Comparison of ENCODE assay signal across 10 cellular contexts in the genomic region with DNA sequence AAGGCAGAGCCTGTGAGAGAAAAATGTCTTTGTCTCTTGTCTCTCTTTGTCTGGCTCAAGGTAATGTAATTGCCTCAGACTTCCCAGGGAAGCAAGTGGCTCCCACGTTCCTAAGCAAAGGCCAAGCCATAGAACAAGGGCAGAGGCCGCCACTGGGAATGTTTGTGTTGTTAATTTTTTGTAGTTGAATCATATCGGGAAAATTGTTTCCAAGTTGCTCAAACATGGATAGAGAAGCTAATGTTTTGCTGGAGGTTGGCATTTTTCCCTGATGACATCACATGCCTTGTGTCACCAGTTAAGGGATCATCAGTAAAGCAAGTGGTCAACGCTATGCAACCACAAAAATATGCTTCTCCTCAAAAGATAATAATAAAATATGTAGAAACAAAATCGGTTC.
DNase-seq lines count a peak whose midpoint lies in the region; ATAC-seq, FAIRE-seq and TF ChIP-seq lines count a peak whose summit lies in the region.
"Had no signal": no experiment of that assay in that cellular context is flagged by ENCODE, and none has a peak within 500 bp of the region (broad histone marks: within the 10 kb centered on the region; RNA-seq: fewer than 3 reads in every experiment).

No MANE protein-coding gene starts in this region.

- no peaks in the 10 kb centered on the region for H3K27me3 Mint-ChIP-seq in CD8-positive, alpha-beta memory T cell
- peaks cover 3% of the 10 kb centered on the region for H3K27me3 Mint-ChIP-seq in endothelial cell (ENCODE audit: unreplicated experiment)

- H3K36me3 ChIP-seq in liver (ENCODE audit: control insufficient read depth in 4 of 4, insufficient read depth in 3 of 4, low read depth in 1 of 4, low read length in 3 of 4), result no peaks in the 10 kb centered on the region
- H3K36me3 ChIP-seq in CD8-positive, alpha-beta memory T cell (ENCODE audit: insufficient read depth, low read length), result no peaks in the 10 kb centered on the region

- H3K9me3 Mint-ChIP-seq in CD8-positive, alpha-beta memory T cell, result peaks cover 0 to 9% (median 4%) of the 10 kb centered on the region in 5 donors
- no peaks in the 10 kb centered on the region for H3K9me3 Mint-ChIP-seq in endothelial cell (ENCODE audit: unreplicated experiment)

- FAIRE-seq in urothelium cell line (lab: Jason Lieb, UNC), result no peak
- FAIRE-seq: colon had no signal

- no peak for TF ChIP-seq RAD21 in liver (IDR thresholded peaks at IDR 0.05)

- peaks cover 0 to 5% (median 0%) of the 10 kb centered on the region in 4 donors for H3K27me3 ChIP-seq in liver (ENCODE audit: control insufficient read depth in 4 of 4, insufficient read depth in 4 of 4, low read length in 3 of 4)
- no peaks in the 10 kb centered on the region for H3K27me3 ChIP-seq in CD8-positive, alpha-beta memory T cell (ENCODE audit: insufficient read depth, low read length, poor library complexity, severe bottlenecking)

- H3K27ac Mint-ChIP-seq in CD8-positive, alpha-beta memory T cell, result no peak overlapping the region
- no peak overlapping the region for H3K27ac Mint-ChIP-seq in endothelial cell (ENCODE audit: unreplicated experiment)

- no peak overlapping the region for H3K4me3 ChIP-seq in liver (ENCODE audit: low read depth in 1 of 3, low read length in 3 of 3)
- H3K4me3 ChIP-seq in CD8-positive, alpha-beta memory T cell (ENCODE audit: low read length), result no peak overlapping the region

- DNase-seq in M059J (ENCODE audit: low read depth) (peak; percentile 100), dedifferentiated amniotic fluid mesenchymal stem cell (ENCODE audit: extremely low spot score) (peak; percentile 98), urothelium cell line (ENCODE audit: low spot score) (peak; percentile 72), endothelial cell (ENCODE audit: low spot score) (no peak), erythroblast (lab: John Stamatoyannopoulos, UW) (no peak)
- no peak for DNase-seq in CD8-positive, alpha-beta memory T cell
- DNase-seq: NCI-H146 had no signal

- POLR2A ChIA-PET in CD8-positive, alpha-beta memory T cell (lab: Charles Lee), result no interaction called here

- no peaks in the 10 kb centered on the region for H3K4me1 Mint-ChIP-seq in CD8-positive, alpha-beta memory T cell
- peaks cover 6% of the 10 kb centered on the region for H3K4me1 Mint-ChIP-seq in endothelial cell (ENCODE audit: unreplicated experiment)

- H3K9me3 ChIP-seq in liver (ENCODE audit: control insufficient read depth in 4 of 4, low read length in 3 of 4), result no peaks in the 10 kb centered on the region
- H3K9me3 ChIP-seq in CD8-positive, alpha-beta memory T cell (ENCODE audit: low read length), result no peaks in the 10 kb centered on the region

- no peak overlapping the region for H3K9ac ChIP-seq in liver (ENCODE audit: low read depth in 1 of 2, low read length in 2 of 2)

- CTCF ChIA-PET in CD8-positive, alpha-beta memory T cell (lab: Charles Lee), result no interaction called here

- 56% methylated on average over 5 of the region's 5 CpGs for WGBS in liver

- H3K4me1 ChIP-seq in liver (ENCODE audit: control insufficient read depth in 4 of 4, insufficient read depth in 4 of 4, low read length in 3 of 4), result no peaks in the 10 kb centered on the region
- H3K4me1 ChIP-seq in CD8-positive, alpha-beta memory T cell (ENCODE audit: insufficient read depth, low read length), result no peaks in the 10 kb centered on the region

- H3K4me3 Mint-ChIP-seq in CD8-positive, alpha-beta memory T cell, result no peak overlapping the region
- no peak overlapping the region for H3K4me3 Mint-ChIP-seq in endothelial cell (ENCODE audit: unreplicated experiment)

- no peak for ATAC-seq in GM19023 (IDR thresholded peaks at IDR 0.05; ENCODE audit: unreplicated experiment)

- H3K36me3 Mint-ChIP-seq in CD8-positive, alpha-beta memory T cell, result no peaks in the 10 kb centered on the region
- no peaks in the 10 kb centered on the region for H3K36me3 Mint-ChIP-seq in endothelial cell (ENCODE audit: low read depth, unreplicated experiment)

- TF ChIP-seq CTCF in liver (IDR thresholded peaks at IDR 0.05; ENCODE audit: low read depth, low read length, missing input control) (no peak), endothelial cell (IDR thresholded peaks at IDR 0.05; ENCODE audit: unreplicated experiment) (no peak)

- H3K27ac ChIP-seq in liver (ENCODE audit: low read depth in 1 of 2, low read length in 2 of 2), result peak overlapping the region in 1 of 2 donors; percentile 20
- no peak overlapping the region for H3K27ac ChIP-seq in CD8-positive, alpha-beta memory T cell (ENCODE audit: low read depth, low read length)

- no peak for TF ChIP-seq POLR2A in erythroblast (IDR thresholded peaks at IDR 0.05; ENCODE audit: low read length)

TF ChIP-seq in liver, 16 proteins besides CTCF, POLR2A, EP300 and RAD21:
- TF ChIP-seq JUND (IDR thresholded peaks at IDR 0.05) (peak in 1 of 2 donors; percentile 10), GABPA (IDR thresholded peaks at IDR 0.05 in 1 of 2, conservative IDR thresholded peaks at IDR 0.05 in 1 of 2) (no peak), EGR1 (IDR thresholded peaks at IDR 0.05; ENCODE audit: low read depth in 2 of 2) (no peak), RXRA (IDR thresholded peaks at IDR 0.05) (no peak), HNF4G (IDR thresholded peaks at IDR 0.05) (no peak), YY1 (IDR thresholded peaks at IDR 0.05) (no peak), TAF1 (conservative IDR thresholded peaks at IDR 0.05) (no peak), ZBTB33 (IDR thresholded peaks at IDR 0.05) (no peak), FOXA1 (IDR thresholded peaks at IDR 0.05) (no peak), HNF4A (conservative IDR thresholded peaks at IDR 0.05) (no peak), NR2F2 (IDR thresholded peaks at IDR 0.05) (peak; percentile 35), FOXA2 (IDR thresholded peaks at IDR 0.05) (no peak)
- TF ChIP-seq, protein P1, sequence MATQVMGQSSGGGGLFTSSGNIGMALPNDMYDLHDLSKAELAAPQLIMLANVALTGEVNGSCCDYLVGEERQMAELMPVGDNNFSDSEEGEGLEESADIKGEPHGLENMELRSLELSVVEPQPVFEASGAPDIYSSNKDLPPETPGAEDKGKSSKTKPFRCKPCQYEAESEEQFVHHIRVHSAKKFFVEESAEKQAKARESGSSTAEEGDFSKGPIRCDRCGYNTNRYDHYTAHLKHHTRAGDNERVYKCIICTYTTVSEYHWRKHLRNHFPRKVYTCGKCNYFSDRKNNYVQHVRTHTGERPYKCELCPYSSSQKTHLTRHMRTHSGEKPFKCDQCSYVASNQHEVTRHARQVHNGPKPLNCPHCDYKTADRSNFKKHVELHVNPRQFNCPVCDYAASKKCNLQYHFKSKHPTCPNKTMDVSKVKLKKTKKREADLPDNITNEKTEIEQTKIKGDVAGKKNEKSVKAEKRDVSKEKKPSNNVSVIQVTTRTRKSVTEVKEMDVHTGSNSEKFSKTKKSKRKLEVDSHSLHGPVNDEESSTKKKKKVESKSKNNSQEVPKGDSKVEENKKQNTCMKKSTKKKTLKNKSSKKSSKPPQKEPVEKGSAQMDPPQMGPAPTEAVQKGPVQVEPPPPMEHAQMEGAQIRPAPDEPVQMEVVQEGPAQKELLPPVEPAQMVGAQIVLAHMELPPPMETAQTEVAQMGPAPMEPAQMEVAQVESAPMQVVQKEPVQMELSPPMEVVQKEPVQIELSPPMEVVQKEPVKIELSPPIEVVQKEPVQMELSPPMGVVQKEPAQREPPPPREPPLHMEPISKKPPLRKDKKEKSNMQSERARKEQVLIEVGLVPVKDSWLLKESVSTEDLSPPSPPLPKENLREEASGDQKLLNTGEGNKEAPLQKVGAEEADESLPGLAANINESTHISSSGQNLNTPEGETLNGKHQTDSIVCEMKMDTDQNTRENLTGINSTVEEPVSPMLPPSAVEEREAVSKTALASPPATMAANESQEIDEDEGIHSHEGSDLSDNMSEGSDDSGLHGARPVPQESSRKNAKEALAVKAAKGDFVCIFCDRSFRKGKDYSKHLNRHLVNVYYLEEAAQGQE (IDR thresholded peaks at IDR 0.05), result peak; percentile 38
- TF ChIP-seq, protein P2, sequence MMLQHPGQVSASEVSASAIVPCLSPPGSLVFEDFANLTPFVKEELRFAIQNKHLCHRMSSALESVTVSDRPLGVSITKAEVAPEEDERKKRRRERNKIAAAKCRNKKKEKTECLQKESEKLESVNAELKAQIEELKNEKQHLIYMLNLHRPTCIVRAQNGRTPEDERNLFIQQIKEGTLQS (IDR thresholded peaks at IDR 0.05), result no peak
- TF ChIP-seq, protein P3, sequence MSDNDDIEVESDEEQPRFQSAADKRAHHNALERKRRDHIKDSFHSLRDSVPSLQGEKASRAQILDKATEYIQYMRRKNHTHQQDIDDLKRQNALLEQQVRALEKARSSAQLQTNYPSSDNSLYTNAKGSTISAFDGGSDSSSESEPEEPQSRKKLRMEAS (IDR thresholded peaks at IDR 0.05), result no peak

Comparison
In these comparisons a context has a peak if more than half of its experiments do, and no peak if none do; other contexts are left out.
1. DNase-seq: peak in M059J (single experiment), dedifferentiated amniotic fluid mesenchymal stem cell (single experiment) and urothelium cell line (single experiment); none in CD8-positive, alpha-beta memory T cell (0 of 5), endothelial cell (single experiment) and erythroblast (0 of 2).